In genomic region chr16:68134644-68135043, GRCh38 we compare ENCODE assay signal across 13 cellular contexts. TPM values are rescaled to one million over a fixed set of nuclear protein-coding genes. Genes with fewer than 3 reads are reported as not detected.
DNase-seq lines count a peak whose midpoint lies in the region; ATAC-seq and TF ChIP-seq lines count a peak whose summit lies in the region.
"Had no signal": no experiment of that assay in that cellular context is flagged by ENCODE, and none has a peak within 500 bp of the region (broad histone marks: within the 10 kb centered on the region; RNA-seq: fewer than 3 reads in every experiment).

No MANE protein-coding gene starts in this region.

- POLR2A ChIA-PET in CD8-positive, alpha-beta memory T cell (lab: Charles Lee): no interaction called here
- POLR2A ChIA-PET in PC-9 (lab: Charles Lee; ENCODE audit: unreplicated experiment): no interaction called here

- no peaks in the 10 kb centered on the region for H3F3A ChIP-seq in PC-9 (ENCODE audit: insufficient read depth, low read depth)

- peaks cover 0 to 27% (median 4%) of the 10 kb centered on the region in 9 donors for H3K36me3 ChIP-seq in heart left ventricle
- H3K36me3 ChIP-seq in right atrium auricular region: peaks cover 4% of the 10 kb centered on the region
- H3K36me3 ChIP-seq in CD8-positive, alpha-beta memory T cell (ENCODE audit: insufficient read depth, low read length): peaks cover 5% of the 10 kb centered on the region
- no peaks in the 10 kb centered on the region for H3K36me3 ChIP-seq in gastrocnemius medialis
- H3K36me3 ChIP-seq in PC-9 (ENCODE audit: low read depth): 0 out of 2 replicates have a peak, but pooled peaks cover 3% of the 10 kb centered on the region

- no peaks in the 10 kb centered on the region for H3K9me3 ChIP-seq in heart left ventricle
- H3K9me3 ChIP-seq in right atrium auricular region: peaks cover 0 to 7% of the 10 kb centered on the region in 2 donors
- H3K9me3 ChIP-seq in CD8-positive, alpha-beta memory T cell (ENCODE audit: low read length): no peaks in the 10 kb centered on the region
- H3K9me3 ChIP-seq in gastrocnemius medialis: no peaks in the 10 kb centered on the region
- H3K9me3 ChIP-seq in PC-9 (ENCODE audit: insufficient read depth, low read depth): no peaks in the 10 kb centered on the region

- in situ Hi-C loops in gastrocnemius medialis (cut with MboI; ENCODE audit: low sequenced_read_pairs in 4 of 4): no loop called here

- H3K4me1 ChIP-seq in heart left ventricle (peaks cover 0 to 35% (median 10%) of the 10 kb centered on the region in 12 donors), right atrium auricular region (peaks cover 0 to 14% of the 10 kb centered on the region in 2 donors), gastrocnemius medialis (peaks cover 51 to 60% of the 10 kb centered on the region in 2 donors), PC-9 (replicated peaks; ENCODE audit: insufficient read depth) (no peaks in the 10 kb centered on the region)
- peaks cover 24% of the 10 kb centered on the region for H3K4me1 ChIP-seq in CD8-positive, alpha-beta memory T cell (ENCODE audit: insufficient read depth, low read length)

- H3K79me2 ChIP-seq in PC-9 (ENCODE audit: low read depth): no peaks in the 10 kb centered on the region

- no peak for TF ChIP-seq POLR2A in heart left ventricle (IDR thresholded peaks at IDR 0.05)
- no peak for TF ChIP-seq POLR2A in gastrocnemius medialis (IDR thresholded peaks at IDR 0.05)

- no peaks in the 10 kb centered on the region for H3K9me3 Mint-ChIP-seq in CD8-positive, alpha-beta memory T cell
- no peaks in the 10 kb centered on the region for H3K9me3 Mint-ChIP-seq in central memory CD8-positive, alpha-beta T cell

- 52 to 75% (median 55%) methylated on average over 1 of the region's 1 CpG for WGBS in heart left ventricle, 4 donors

- H3K4me2 ChIP-seq in PC-9: no peak overlapping the region

- intact Hi-C loops in heart left ventricle (cut with DNase I) (no loop called here), gastrocnemius medialis (cut with DNase I; ENCODE audit: low total_unique reads) (loop anchor here (5.0 kb wide), 1 partner anchor 63 kb away; no protein-coding TSS in a partner anchor), PC-9 (cut with micrococcal nuclease; ENCODE audit: unreplicated experiment) (no loop called here)

- H3K27me3 ChIP-seq in heart left ventricle: no peaks in the 10 kb centered on the region
- no peaks in the 10 kb centered on the region for H3K27me3 ChIP-seq in right atrium auricular region
- H3K27me3 ChIP-seq in CD8-positive, alpha-beta memory T cell (ENCODE audit: insufficient read depth, low read length, poor library complexity, severe bottlenecking): no peaks in the 10 kb centered on the region
- no peaks in the 10 kb centered on the region for H3K27me3 ChIP-seq in gastrocnemius medialis
- H3K27me3 ChIP-seq in PC-9 (ENCODE audit: insufficient read depth, low read depth): no peaks in the 10 kb centered on the region

- H2AFZ ChIP-seq in PC-9: no peak overlapping the region

- CTCF ChIA-PET in CD8-positive, alpha-beta memory T cell (lab: Charles Lee): no interaction called here
- CTCF ChIA-PET in PC-9 (lab: Charles Lee): no interaction called here

- ATAC-seq in heart left ventricle: peak in 2 of 4 donors; percentile 36 to 54
- ATAC-seq in central memory CD8-positive, alpha-beta T cell (replicated peaks; ENCODE audit: extremely low read depth, poor library complexity, severe bottlenecking): no peak
- no peak for ATAC-seq in gastrocnemius medialis
- ATAC-seq: K562 had no signal

- H3K27ac ChIP-seq in heart left ventricle (peak overlapping the region in 9 of 12 donors; percentile 30 to 63 (median 47)), right atrium auricular region (no peak overlapping the region), gastrocnemius medialis (peak overlapping the region; percentile 74 to 86 (median 82)), PC-9 (no peak overlapping the region)
- no peak overlapping the region for H3K27ac ChIP-seq in CD8-positive, alpha-beta memory T cell (ENCODE audit: low read depth, low read length)

- H3K9me2 ChIP-seq in PC-9 (ENCODE audit: insufficient read depth): no peaks in the 10 kb centered on the region

- peaks cover 0 to 58% (median 9%) of the 10 kb centered on the region in 3 donors for H3K36me3 Mint-ChIP-seq in CD8-positive, alpha-beta memory T cell
- H3K36me3 Mint-ChIP-seq in central memory CD8-positive, alpha-beta T cell (ENCODE audit: insufficient read depth): peaks cover 33% of the 10 kb centered on the region

- no peaks in the 10 kb centered on the region for H3K27me3 Mint-ChIP-seq in CD8-positive, alpha-beta memory T cell
- no peaks in the 10 kb centered on the region for H3K27me3 Mint-ChIP-seq in central memory CD8-positive, alpha-beta T cell

- no TSS peak for BruUV-seq in PC-9 (replicated peaks; lab: Mats Ljungman, UMichigan)

- H3K27ac Mint-ChIP-seq in CD8-positive, alpha-beta memory T cell: peak overlapping the region in 7 of 8 donors; percentile 31 to 82 (median 53)
- H3K27ac Mint-ChIP-seq in central memory CD8-positive, alpha-beta T cell (ENCODE audit: low read depth): peak overlapping the region; percentile 3

- no peak overlapping the region for H3K4me3 Mint-ChIP-seq in CD8-positive, alpha-beta memory T cell
- no peak overlapping the region for H3K4me3 Mint-ChIP-seq in central memory CD8-positive, alpha-beta T cell

- H3K4me3 ChIP-seq in heart left ventricle: no peak overlapping the region
- H3K4me3 ChIP-seq in right atrium auricular region: no peak overlapping the region
- no peak overlapping the region for H3K4me3 ChIP-seq in CD8-positive, alpha-beta memory T cell (ENCODE audit: low read length)
- H3K4me3 ChIP-seq in gastrocnemius medialis: no peak overlapping the region
- no peak overlapping the region for H3K4me3 ChIP-seq in PC-9
- H3K4me3 ChIP-seq: K562 had no signal

- H4K20me1 ChIP-seq in PC-9 (ENCODE audit: insufficient read depth): no peaks in the 10 kb centered on the region

- peaks cover 46 to 62% (median 61%) of the 10 kb centered on the region in 3 donors for H3K4me1 Mint-ChIP-seq in CD8-positive, alpha-beta memory T cell
- H3K4me1 Mint-ChIP-seq in central memory CD8-positive, alpha-beta T cell: peaks cover 52% of the 10 kb centered on the region

- no peak for DNase-seq in heart left ventricle
- DNase-seq in right atrium auricular region (ENCODE audit: low spot score): no peak
- DNase-seq in CD8-positive, alpha-beta memory T cell: no peak
- no peak for DNase-seq in central memory CD8-positive, alpha-beta T cell (ENCODE audit: low spot score in 2 of 2)
- DNase-seq in gastrocnemius medialis: no peak
- no peak for DNase-seq in Kasumi-1 (lab: John Stamatoyannopoulos, UW)
- no peak for DNase-seq in PC-9
- DNase-seq: DMS153, EL, NCI-H1092, NCI-H1694 treated with DMSO at 0.1 percent for 48 hours, NCI-H446 had no signal

- no peak for TF ChIP-seq CTCF in heart left ventricle (IDR thresholded peaks at IDR 0.05)
- no peak for TF ChIP-seq CTCF in right atrium auricular region (IDR thresholded peaks at IDR 0.05)
- TF ChIP-seq CTCF in gastrocnemius medialis (IDR thresholded peaks at IDR 0.05 in 4 of 5, conservative IDR thresholded peaks at IDR 0.05 in 1 of 5): no peak
- no peak for TF ChIP-seq CTCF in PC-9 (conservative IDR thresholded peaks at IDR 0.05)

RNA-seq across cellular contexts. Expression of gene NFATC3, which starts 49.5 kb away (rescaled TPM):
- total RNA-seq in heart left ventricle (10 to 100 TPM; 20.6 to 35.1 (median 28.8) TPM), right atrium auricular region (10 to 100 TPM; 24.5 to 45.0 TPM), gastrocnemius medialis (10 to 100 TPM; 47.9 to 72.7 (median 70.7) TPM), PC-9 (2021) (37.2 and 43.7 TPM in 2 replicates)
- polyA plus RNA-seq in heart left ventricle: 10 to 100 TPM in 1 of 2 donors, 1 to 10 TPM in 1; 5.9 to 12.1 TPM
- 10 to 100 TPM; 91.1 to 95.9 TPM for total RNA-seq in CD8-positive, alpha-beta memory T cell
- 120 TPM for polyA plus RNA-seq in CD8-positive, alpha-beta memory T cell

Comparison
In these comparisons a context has a peak if more than half of its experiments do, and no peak if none do; other contexts are left out.
1. H3K27ac ChIP-seq: peak in heart left ventricle (9 of 12) and gastrocnemius medialis (4 of 4); none in right atrium auricular region (0 of 2), CD8-positive, alpha-beta memory T cell (single experiment) and PC-9 (single experiment).